ENCODE assay signal across 9 cellular contexts in genomic region chr2:239380831-239381708, GRCh38. TPM values are rescaled to one million over a fixed set of nuclear protein-coding genes. Genes with fewer than 3 reads are reported as not detected.
DNase-seq lines count a peak whose midpoint lies in the region; ATAC-seq lines count a peak whose summit lies in the region.
"Had no signal": no experiment of that assay in that cellular context is flagged by ENCODE, and none has a peak within 500 bp of the region (broad histone marks: within the 10 kb centered on the region; RNA-seq: fewer than 3 reads in every experiment).

No MANE protein-coding gene starts in this region.

- peak overlapping the region; percentile 84 for H3K4me3 Mint-ChIP-seq in activated T-helper 17 cell treated with anti-CD3 and anti-CD28 coated beads, Interleukin-2, amount 50 U/mL, for 72 hours

- peak overlapping the region; percentile 75 for H3K27ac ChIP-seq in substantia nigra (ENCODE audit: low read depth, low read length, poor library complexity, severe bottlenecking)

- no peaks in the 10 kb centered on the region for H3K27me3 Mint-ChIP-seq in activated T-helper 17 cell treated with anti-CD3 and anti-CD28 coated beads, Interleukin-2, amount 50 U/mL, for 72 hours

- no peaks in the 10 kb centered on the region for H3K9me3 Mint-ChIP-seq in activated T-helper 17 cell treated with anti-CD3 and anti-CD28 coated beads, Interleukin-2, amount 50 U/mL, for 72 hours

- ATAC-seq in GM19463 (IDR thresholded peaks at IDR 0.05; ENCODE audit: unreplicated experiment) (peak; percentile 51), HG03558 (IDR thresholded peaks at IDR 0.05; ENCODE audit: extremely low read depth, unreplicated experiment) (peak; percentile 23)
- peak; percentile 88 for ATAC-seq in activated T-helper 17 cell treated with anti-CD3 and anti-CD28 coated beads, Interleukin-2, amount 50 U/mL, for 72 hours (replicated peaks)

- peaks cover 30% of the 10 kb centered on the region for H3K4me1 Mint-ChIP-seq in activated T-helper 17 cell treated with anti-CD3 and anti-CD28 coated beads, Interleukin-2, amount 50 U/mL, for 72 hours

- DNase-seq in mesenteric fat pad (ENCODE audit: low spot score) (peak; percentile 64), substantia nigra (lab: John Stamatoyannopoulos, UW) (peak in 16 of 49 donors; percentile 23 to 63 (median 47)), NCI-H1930 (lab: John Stamatoyannopoulos, UW) (no peak), A172 (ENCODE audit: low spot score) (no peak), DMS153 (lab: John Stamatoyannopoulos, UW) (no peak)
- DNase-seq: IMR-90 had no signal

- peaks cover 6% of the 10 kb centered on the region for H3K36me3 Mint-ChIP-seq in activated T-helper 17 cell treated with anti-CD3 and anti-CD28 coated beads, Interleukin-2, amount 50 U/mL, for 72 hours (ENCODE audit: low read depth)

- peak overlapping the region; percentile 96 for H3K27ac Mint-ChIP-seq in activated T-helper 17 cell treated with anti-CD3 and anti-CD28 coated beads, Interleukin-2, amount 50 U/mL, for 72 hours

RNA-seq across cellular contexts. Expression of gene HDAC4, which starts 19.8 kb away (rescaled TPM):
- 10 to 100 TPM; 34.3 to 52.9 TPM for total RNA-seq in activated T-helper 17 cell treated with anti-CD3 and anti-CD28 coated beads, Interleukin-2, amount 50 U/mL, for 72 hours
- total RNA-seq in mesenteric fat pad, result 44.9 TPM
- total RNA-seq in A172 (2014; rRNA removed; shearing (Covaris generic)), result 4.6 and 10.9 TPM in 2 replicates

Comparison
In these comparisons a context has a peak if more than half of its experiments do, and no peak if none do; other contexts are left out.
1. ATAC-seq: peak in every context shown above with its lines; median percentile 88 in activated T-helper 17 cell treated with anti-CD3 and anti-CD28 coated beads, Interleukin-2, amount 50 U/mL, for 72 hours; 51 in GM19463; 23 in HG03558.